ENCODE assay signal across 9 cellular contexts in the genomic region with DNA sequence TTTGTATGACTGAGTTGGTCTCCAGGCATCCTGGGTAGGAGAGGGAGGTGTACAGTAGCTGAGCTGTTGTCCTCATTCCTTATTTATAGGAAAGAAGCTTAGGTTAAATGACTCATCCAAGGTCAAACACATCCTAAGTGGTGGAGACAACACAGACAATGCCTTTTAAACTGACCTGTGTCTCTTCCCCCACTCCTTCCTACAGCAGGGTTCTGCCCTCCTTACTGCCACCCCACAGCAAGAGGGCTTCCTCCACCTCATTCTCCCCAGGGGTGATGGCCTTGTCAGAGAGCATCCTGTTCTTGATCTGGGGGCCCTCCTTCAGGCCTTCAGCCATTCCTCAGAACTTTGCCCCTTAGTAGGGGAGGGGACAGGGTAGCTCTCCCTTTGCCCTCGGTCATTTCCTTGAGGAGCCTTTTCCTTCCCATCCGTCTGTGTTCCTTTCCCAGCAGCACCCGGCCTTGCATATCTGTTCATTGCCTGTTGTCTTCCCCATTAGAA. TPM values are rescaled to one million over a fixed set of nuclear protein-coding genes. Genes with fewer than 3 reads are reported as not detected.
DNase-seq lines count a peak whose midpoint lies in the region; ATAC-seq, FAIRE-seq and TF ChIP-seq lines count a peak whose summit lies in the region.
"Had no signal": no experiment of that assay in that cellular context is flagged by ENCODE, and none has a peak within 500 bp of the region (broad histone marks: within the 10 kb centered on the region; RNA-seq: fewer than 3 reads in every experiment).

No MANE protein-coding gene starts in this region.

- FAIRE-seq in astrocyte (lab: Jason Lieb, UNC) (no peak), urothelium cell line (lab: Jason Lieb, UNC) (no peak)

- peaks cover 4% of the 10 kb centered on the region for H3K9me3 Mint-ChIP-seq in astrocyte (ENCODE audit: unreplicated experiment)

- H3K9me3 ChIP-seq in heart left ventricle (no peaks in the 10 kb centered on the region), astrocyte (ENCODE audit: insufficient read depth, low read depth, low read length) (no peaks in the 10 kb centered on the region), right lobe of liver (no peaks in the 10 kb centered on the region)

- TF ChIP-seq POLR2A in heart left ventricle (IDR thresholded peaks at IDR 0.05): no peak
- TF ChIP-seq POLR2A in right lobe of liver (IDR thresholded peaks at IDR 0.05): no peak

- H3K27ac ChIP-seq in heart left ventricle: peak overlapping the region in 11 of 12 donors; percentile 23 to 81 (median 68)
- peak overlapping the region; percentile 15 for H3K27ac ChIP-seq in astrocyte (ENCODE audit: low read depth, low read length)
- H3K27ac ChIP-seq in right lobe of liver: peak overlapping the region in 1 of 3 donors; percentile 17

- H2AFZ ChIP-seq in astrocyte (ENCODE audit: low read depth, low read length): no peak overlapping the region

- H3K36me3 Mint-ChIP-seq in astrocyte (ENCODE audit: low read depth, unreplicated experiment): peaks cover 11% of the 10 kb centered on the region

- no peak overlapping the region for H3K9ac ChIP-seq in astrocyte (ENCODE audit: low read length)

- H3K4me2 ChIP-seq in astrocyte (ENCODE audit: low read length): peak overlapping the region; percentile 49

- H4K20me1 ChIP-seq in astrocyte (ENCODE audit: insufficient read depth, low read length): peaks cover 17% of the 10 kb centered on the region

- ATAC-seq in heart left ventricle: peak in 3 of 4 donors; percentile 3 to 12 (median 4)
- no peak for ATAC-seq in left ventricle myocardium superior
- ATAC-seq in right lobe of liver: peak; percentile 54 to 83 (median 60)
- ATAC-seq in GM18858 (IDR thresholded peaks at IDR 0.05; ENCODE audit: unreplicated experiment): no peak

- H3K27me3 Mint-ChIP-seq in astrocyte (ENCODE audit: low read depth, unreplicated experiment): no peaks in the 10 kb centered on the region

- H3K79me2 ChIP-seq in astrocyte (ENCODE audit: insufficient read depth, low read length): peaks cover 47% of the 10 kb centered on the region

- H3K4me1 ChIP-seq in heart left ventricle: peaks cover 6 to 75% (median 41%) of the 10 kb centered on the region in 12 donors
- peaks cover 55% of the 10 kb centered on the region for H3K4me1 ChIP-seq in astrocyte (ENCODE audit: insufficient read depth, low read length)
- no peaks in the 10 kb centered on the region for H3K4me1 ChIP-seq in right lobe of liver

- no peak overlapping the region for H3K4me3 Mint-ChIP-seq in astrocyte (ENCODE audit: unreplicated experiment)

- DNase-seq in heart left ventricle (no peak), left ventricle myocardium superior (no peak), astrocyte (ENCODE audit: low read depth) (peak; percentile 40), right lobe of liver (no peak), urothelium cell line (ENCODE audit: low spot score) (peak; percentile 29), T-helper 9 cell (no peak), RPMI8226 (no peak)
- DNase-seq: NCI-H748 treated with DMSO at 0.1 percent for 48 hours had no signal

- H3K4me3 ChIP-seq in heart left ventricle (no peak overlapping the region), astrocyte (ENCODE audit: insufficient read depth, low read depth, low read length) (no peak overlapping the region), right lobe of liver (no peak overlapping the region)

- H3K36me3 ChIP-seq in heart left ventricle (peaks cover 0 to 28% (median 9%) of the 10 kb centered on the region in 9 donors), astrocyte (ENCODE audit: insufficient read depth, low read length) (no peaks in the 10 kb centered on the region), right lobe of liver (peaks cover 0 to 4% (median 2%) of the 10 kb centered on the region in 4 donors)

- TF ChIP-seq CTCF in heart left ventricle (IDR thresholded peaks at IDR 0.05) (no peak), astrocyte (IDR thresholded peaks at IDR 0.05; ENCODE audit: insufficient read depth, low read depth, low read length) (no peak), right lobe of liver (IDR thresholded peaks at IDR 0.05) (no peak)

- no peak overlapping the region for H3K27ac Mint-ChIP-seq in astrocyte (ENCODE audit: unreplicated experiment)

- H3K27me3 ChIP-seq in heart left ventricle (no peaks in the 10 kb centered on the region), astrocyte (ENCODE audit: insufficient read depth, low read length) (no peaks in the 10 kb centered on the region), right lobe of liver (no peaks in the 10 kb centered on the region)

- peaks cover 42% of the 10 kb centered on the region for H3K4me1 Mint-ChIP-seq in astrocyte (ENCODE audit: low read depth, unreplicated experiment)

- intact Hi-C loops in heart left ventricle (cut with DNase I) (loop anchor here in 1 of 10 donors (5.0 kb wide), 1 partner anchor 44 kb away; no protein-coding TSS in a partner anchor), left ventricle myocardium superior (cut with micrococcal nuclease) (no loop called here), right lobe of liver (cut with DNase I) (no loop called here)

- 47 to 55% (median 52%) methylated on average over 3 of the region's 3 CpGs for WGBS in heart left ventricle, 4 donors
- 67% methylated on average over 3 of the region's 3 CpGs for WGBS in right lobe of liver (ENCODE audit: insufficient coverage, low coverage, low lambda C conversion rate, missing lambda C conversion rate)

RNA-seq across cellular contexts. Expression of a gene that starts 48.2 kb away (rescaled TPM):
- total RNA-seq in heart left ventricle (100 to 1,000 TPM; 359 to 764 (median 549) TPM), left ventricle myocardium superior (553 TPM), astrocyte (249 and 258 TPM in 2 replicates), right lobe of liver (100 to 1,000 TPM; 163 to 364 (median 256) TPM)
- polyA plus RNA-seq in heart left ventricle: 100 to 1,000 TPM; 233 to 284 TPM

Comparison
In these comparisons a context has a peak if more than half of its experiments do, and no peak if none do; other contexts are left out.
1. ATAC-seq: peak in heart left ventricle (3 of 4) and right lobe of liver (4 of 4); none in left ventricle myocardium superior (single experiment) and GM18858 (single experiment).
2. DNase-seq: peak in astrocyte (single experiment) and urothelium cell line (single experiment); none in heart left ventricle (0 of 5), left ventricle myocardium superior (single experiment), right lobe of liver (0 of 3), T-helper 9 cell (single experiment) and RPMI8226 (single experiment).